Comparison of ENCODE assay signal across 8 cellular contexts in the genomic region with DNA sequence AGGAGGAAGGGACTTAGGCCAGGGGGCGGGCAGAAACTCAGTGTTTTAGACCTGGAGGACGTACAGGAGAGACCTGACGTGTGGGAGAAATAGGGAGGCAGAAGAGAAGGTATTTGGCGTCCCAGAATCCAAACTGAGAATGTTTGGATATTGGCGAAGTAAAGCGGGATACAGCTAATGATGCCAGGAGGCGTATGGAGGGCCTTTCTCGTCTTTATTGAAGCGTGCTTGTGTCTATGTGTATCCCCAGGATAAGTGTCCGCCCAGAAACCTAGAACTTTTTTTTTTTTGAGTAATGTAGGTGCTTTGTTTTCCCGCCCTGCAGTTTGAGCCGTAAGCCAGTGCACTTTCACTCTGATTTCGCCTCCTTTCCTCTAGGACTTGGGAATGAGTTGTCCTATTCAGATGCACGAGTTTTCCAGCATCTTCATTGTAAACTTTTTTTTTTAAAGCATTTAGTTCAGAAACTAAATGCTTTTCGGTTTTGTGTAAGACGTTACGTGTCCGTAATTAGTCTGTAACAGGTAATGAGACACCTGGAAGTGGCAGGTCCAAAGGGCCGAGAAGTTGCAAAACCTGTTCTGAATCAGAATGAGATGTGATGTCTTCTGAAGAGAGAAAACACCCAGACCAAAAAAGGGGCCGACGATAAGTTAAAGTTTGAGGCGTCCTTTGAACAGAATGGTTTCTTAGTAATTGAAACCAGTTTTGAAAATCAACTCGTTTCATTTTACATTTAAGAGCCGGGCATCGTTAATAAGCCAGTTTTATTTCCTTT. TPM values are rescaled to one million over a fixed set of nuclear protein-coding genes. Genes with fewer than 3 reads are reported as not detected.
DNase-seq lines count a peak whose midpoint lies in the region; ATAC-seq and TF ChIP-seq lines count a peak whose summit lies in the region.

No MANE protein-coding gene starts in this region.

- peak overlapping the region; percentile 97 for H3K4me3 ChIP-seq in BE2C (ENCODE audit: low read depth, low read length)
- H3K4me3 ChIP-seq in brain microvascular endothelial cell (ENCODE audit: low read depth, low read length), result peak overlapping the region; percentile 80
- H3K4me3 ChIP-seq in subcutaneous abdominal adipose tissue (ENCODE audit: low read depth in 1 of 5, low read length in 5 of 5), result peak overlapping the region; percentile 85 to 99 (median 96)

- H3K9ac ChIP-seq in subcutaneous abdominal adipose tissue (ENCODE audit: low read length in 5 of 5), result peak overlapping the region; percentile 93 to 99 (median 95)

- no peak for DNase-seq in BE2C
- peak; percentile 7 for DNase-seq in NCI-H345 treated with DMSO at 0.1 percent for 48 hours (lab: John Stamatoyannopoulos, UW; ENCODE audit: unreplicated experiment)
- DNase-seq in brain microvascular endothelial cell, result no peak
- DNase-seq in kidney glomerular epithelial cell (lab: John Stamatoyannopoulos, UW), result peak; percentile 45
- DNase-seq in amniotic stem cell (lab: John Stamatoyannopoulos, UW), result no peak

- in situ Hi-C loops in brain microvascular endothelial cell (cut with HindIII; ENCODE audit: low pct_ligation_motif_present, low sequenced_read_pairs), result no loop called here

- H3K4me1 ChIP-seq in BE2C, result no peaks in the 10 kb centered on the region
- peaks cover 4 to 29% (median 28%) of the 10 kb centered on the region in 5 donors for H3K4me1 ChIP-seq in subcutaneous abdominal adipose tissue (ENCODE audit: control insufficient read depth in 5 of 5, insufficient read depth in 5 of 5, low read length in 5 of 5)

- H3K27ac ChIP-seq in brain microvascular endothelial cell, result peak overlapping the region; percentile 97
- H3K27ac ChIP-seq in subcutaneous abdominal adipose tissue (ENCODE audit: low read depth, low read length), result peak overlapping the region; percentile 97

- TF ChIP-seq CTCF in BE2C (IDR thresholded peaks at IDR 0.05; ENCODE audit: low read depth, low read length) (no peak), brain microvascular endothelial cell (IDR thresholded peaks at IDR 0.05; ENCODE audit: low read depth, low read length, missing control alignments) (no peak)

- H3K9me3 ChIP-seq in BE2C, result no peaks in the 10 kb centered on the region
- no peaks in the 10 kb centered on the region for H3K9me3 ChIP-seq in subcutaneous abdominal adipose tissue (ENCODE audit: control insufficient read depth in 5 of 5, low read length in 5 of 5)

- H3K27me3 ChIP-seq in BE2C, result no peaks in the 10 kb centered on the region
- no peaks in the 10 kb centered on the region for H3K27me3 ChIP-seq in brain microvascular endothelial cell (replicated peaks)
- H3K27me3 ChIP-seq in subcutaneous abdominal adipose tissue (ENCODE audit: control insufficient read depth in 5 of 5, insufficient read depth in 4 of 5, low read length in 5 of 5), result peaks cover 0 to 3% (median 0%) of the 10 kb centered on the region in 5 donors

- H3K36me3 ChIP-seq in BE2C (no peaks in the 10 kb centered on the region), brain microvascular endothelial cell (replicated peaks) (no peaks in the 10 kb centered on the region), subcutaneous abdominal adipose tissue (ENCODE audit: control insufficient read depth in 5 of 5, insufficient read depth in 5 of 5, low read length in 5 of 5) (peaks cover 0 to 5% (median 0%) of the 10 kb centered on the region in 5 donors)

- ATAC-seq in GM18517 (IDR thresholded peaks at IDR 0.05; ENCODE audit: unreplicated experiment) (peak; percentile 26), HG02970 (IDR thresholded peaks at IDR 0.05; ENCODE audit: low FRiP score, unreplicated experiment) (peak; percentile 2)

RNA-seq across cellular contexts. Expression of gene ARL5B, which starts 0.7 kb away (rescaled TPM):
- polyA plus RNA-seq in BE2C (2012; ENCODE audit: insufficient read depth, insufficient read length, low read depth), result 12.4 TPM

RNA-seq across cellular contexts. Expression of gene NSUN6, which starts 8.6 kb away (rescaled TPM):
- polyA plus RNA-seq in BE2C (2012; ENCODE audit: insufficient read depth, insufficient read length, low read depth), result 15.6 TPM

Comparison
In these comparisons a context has a peak if more than half of its experiments do, and no peak if none do; other contexts are left out.
1. DNase-seq: peak in NCI-H345 treated with DMSO at 0.1 percent for 48 hours (single experiment) and kidney glomerular epithelial cell (single experiment); none in BE2C (single experiment), brain microvascular endothelial cell (single experiment) and amniotic stem cell (single experiment).
2. Peak in every context shown above with its lines, with median percentiles within 50 percentile points of each other: H3K4me3 ChIP-seq.